ENCODE assay signal across 8 cellular contexts in the genomic region with DNA sequence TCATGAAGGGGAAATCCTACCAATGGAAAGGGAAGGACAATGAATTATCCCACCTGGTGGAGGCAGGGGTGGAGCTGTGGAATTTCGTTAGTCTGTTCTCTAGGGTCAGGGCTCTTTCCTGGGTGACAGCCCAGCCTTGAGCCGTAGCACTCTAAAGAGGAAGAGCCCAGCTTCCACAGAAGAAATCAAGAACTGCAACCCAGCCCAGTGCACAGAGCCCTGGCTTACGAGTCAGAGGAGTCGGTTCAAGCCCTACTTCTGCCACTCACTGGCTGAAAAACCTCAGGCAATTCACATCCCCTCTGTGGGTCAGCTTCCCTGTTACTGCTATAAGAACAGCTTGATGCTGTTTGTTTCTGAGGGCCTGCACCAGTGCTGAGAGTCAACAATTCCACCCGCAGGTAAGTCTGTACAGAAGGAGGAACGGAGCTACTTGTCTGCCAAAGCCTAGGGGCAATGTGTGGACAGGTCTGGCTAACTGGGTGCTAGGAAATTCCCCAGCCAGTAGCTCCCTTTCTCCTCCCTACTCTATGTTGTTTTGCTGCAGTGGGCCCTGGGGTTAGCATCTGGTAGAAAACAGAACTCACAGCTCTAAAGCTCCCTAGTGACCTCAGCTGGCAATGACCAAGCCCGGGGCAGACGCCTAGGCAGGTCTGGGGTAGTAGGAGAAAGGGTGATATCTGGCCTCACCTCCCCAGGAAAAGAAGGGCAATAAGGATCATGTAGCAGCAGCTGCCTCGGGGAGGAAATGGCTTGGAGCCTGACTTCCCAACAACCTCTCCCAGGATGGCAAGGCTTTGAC. TPM values are rescaled to one million over a fixed set of nuclear protein-coding genes. Genes with fewer than 3 reads are reported as not detected.
DNase-seq lines count a peak whose midpoint lies in the region; ATAC-seq and TF ChIP-seq lines count a peak whose summit lies in the region.

No MANE protein-coding gene starts in this region.

- no peaks in the 10 kb centered on the region for H3K27me3 Mint-ChIP-seq in activated CD8-positive, alpha-beta memory T cell treated with anti-CD3 and anti-CD28 coated beads, Interleukin-2, amount 10 ng/mL, durations not matched to agents 7 days and 5 days

- H3K9me3 Mint-ChIP-seq in activated CD8-positive, alpha-beta memory T cell treated with anti-CD3 and anti-CD28 coated beads, Interleukin-2, amount 10 ng/mL, durations not matched to agents 7 days and 5 days (ENCODE audit: low read depth): no peaks in the 10 kb centered on the region

- intact Hi-C loops in lower lobe of right lung (cut with DNase I): no loop called here

- H3K36me3 ChIP-seq in ACC112 (ENCODE audit: insufficient read depth, low read length) (no peaks in the 10 kb centered on the region), lower lobe of right lung (peaks cover 11% of the 10 kb centered on the region)

- no peaks in the 10 kb centered on the region for H3K9me3 ChIP-seq in lower lobe of right lung

- H3K27me3 ChIP-seq in ACC112 (ENCODE audit: insufficient read depth, low read length) (no peaks in the 10 kb centered on the region), lower lobe of right lung (ENCODE audit: low read depth) (no peaks in the 10 kb centered on the region)

- no peak overlapping the region for H3K4me3 Mint-ChIP-seq in activated CD8-positive, alpha-beta memory T cell treated with anti-CD3 and anti-CD28 coated beads, Interleukin-2, amount 10 ng/mL, durations not matched to agents 7 days and 5 days

- ATAC-seq in lower lobe of right lung (no peak), esophagus mucosa (no peak)
- no peak for ATAC-seq in activated CD8-positive, alpha-beta memory T cell treated with anti-CD3 and anti-CD28 coated beads, Interleukin-2, amount 10 ng/mL, durations not matched to agents 7 days and 5 days

- H3K4me3 ChIP-seq in ACC112 (ENCODE audit: low read depth, low read length) (peak overlapping the region; percentile 88), lower lobe of right lung (peak overlapping the region; percentile 79)

- H3K27ac ChIP-seq in ACC112 (ENCODE audit: low read depth, low read length) (peak overlapping the region; percentile 63), lower lobe of right lung (peak overlapping the region; percentile 90)

- DNase-seq in LHCN-M2 (ENCODE audit: low read depth) (peak; percentile 74), T47D (ENCODE audit: low read depth in 1 of 2, low spot score in 1 of 2) (peak; percentile 62 to 71), lower lobe of right lung (peak; percentile 57), NCI-H187 (lab: John Stamatoyannopoulos, UW) (no peak), retina (no peak)
- no peak for DNase-seq in activated CD8-positive, alpha-beta memory T cell treated with anti-CD3 and anti-CD28 coated beads, Interleukin-2, amount 10 ng/mL, durations not matched to agents 7 days and 5 days

- H3K4me1 ChIP-seq in ACC112 (ENCODE audit: control insufficient read depth, insufficient read depth, low read length, unreplicated experiment) (peaks cover 30% of the 10 kb centered on the region), lower lobe of right lung (peaks cover 48% of the 10 kb centered on the region)

- in situ Hi-C loops in T47D (cut with HindIII; ENCODE audit: low pct_unique_long_range_greater_than_20kb, low sequenced_read_pairs): no loop called here

- H2AFZ ChIP-seq in ACC112 (ENCODE audit: low read length, unreplicated experiment): no peak overlapping the region

- CTCF ChIA-PET in activated CD8-positive, alpha-beta memory T cell treated with anti-CD3 and anti-CD28 coated beads, Interleukin-2, amount 10 ng/mL, durations not matched to agents 7 days and 5 days (lab: Charles Lee): interaction anchor here (0.6 to 6.4 kb wide), 8 partner anchors 8 to 52 kb away, joined by 3 to 51 read pairs (median 6); a partner anchor contains a TSS

- no peak overlapping the region for H3K27ac Mint-ChIP-seq in activated CD8-positive, alpha-beta memory T cell treated with anti-CD3 and anti-CD28 coated beads, Interleukin-2, amount 10 ng/mL, durations not matched to agents 7 days and 5 days

- H3K79me2 ChIP-seq in ACC112 (ENCODE audit: control insufficient read depth, insufficient read depth, low read length, unreplicated experiment): peaks cover 47% of the 10 kb centered on the region

- H3K36me3 Mint-ChIP-seq in activated CD8-positive, alpha-beta memory T cell treated with anti-CD3 and anti-CD28 coated beads, Interleukin-2, amount 10 ng/mL, durations not matched to agents 7 days and 5 days: no peaks in the 10 kb centered on the region

- no peak for TF ChIP-seq CTCF in lower lobe of right lung (IDR thresholded peaks at IDR 0.05)

- H3K4me1 Mint-ChIP-seq in activated CD8-positive, alpha-beta memory T cell treated with anti-CD3 and anti-CD28 coated beads, Interleukin-2, amount 10 ng/mL, durations not matched to agents 7 days and 5 days: peaks cover 16% of the 10 kb centered on the region

RNA-seq across cellular contexts. Expression of a gene that starts 3.3 kb away (rescaled TPM):
- total RNA-seq in LHCN-M2 (2014; rRNA removed): 17.1 and 24.4 TPM in 2 replicates
- polyA plus RNA-seq in LHCN-M2 (2012): 32.8 TPM
- 22.6 TPM for total RNA-seq in lower lobe of right lung
- 6.8 TPM for total RNA-seq in esophagus mucosa
- 1 to 10 TPM; 1.8 to 1.9 TPM for total RNA-seq in activated CD8-positive, alpha-beta memory T cell treated with anti-CD3 and anti-CD28 coated beads, Interleukin-2, amount 10 ng/mL, durations not matched to agents 7 days and 5 days

RNA-seq across cellular contexts. Expression of a gene that starts 29.8 kb away (rescaled TPM):
- 54.7 and 56.0 TPM in 2 replicates for total RNA-seq in LHCN-M2 (2014; rRNA removed)
- 66.1 TPM for polyA plus RNA-seq in LHCN-M2 (2012)
- 36.5 TPM for total RNA-seq in lower lobe of right lung
- 12.1 TPM for total RNA-seq in esophagus mucosa
- total RNA-seq in activated CD8-positive, alpha-beta memory T cell treated with anti-CD3 and anti-CD28 coated beads, Interleukin-2, amount 10 ng/mL, durations not matched to agents 7 days and 5 days: 1 to 10 TPM; 2.8 to 3.0 TPM

RNA-seq across cellular contexts. Expression of a gene that starts 43.3 kb away (rescaled TPM):
- total RNA-seq in LHCN-M2 (2014; rRNA removed): 24.3 and 32.5 TPM in 2 replicates
- polyA plus RNA-seq in LHCN-M2 (2012): 22.0 TPM
- 29.7 TPM for total RNA-seq in lower lobe of right lung
- 13.0 TPM for total RNA-seq in esophagus mucosa
- 10 to 100 TPM; 10.5 to 13.2 TPM for total RNA-seq in activated CD8-positive, alpha-beta memory T cell treated with anti-CD3 and anti-CD28 coated beads, Interleukin-2, amount 10 ng/mL, durations not matched to agents 7 days and 5 days

RNA-seq across cellular contexts. Expression of a gene that starts 50.5 kb away (rescaled TPM):
- total RNA-seq in LHCN-M2 (2014; rRNA removed): 3.7 and 4.3 TPM in 2 replicates
- polyA plus RNA-seq in LHCN-M2 (2012): 16.0 TPM
- 5.4 TPM for total RNA-seq in lower lobe of right lung
- 1.9 TPM for total RNA-seq in esophagus mucosa
- total RNA-seq in activated CD8-positive, alpha-beta memory T cell treated with anti-CD3 and anti-CD28 coated beads, Interleukin-2, amount 10 ng/mL, durations not matched to agents 7 days and 5 days: 1 to 10 TPM; 1.9 to 2.1 TPM

RNA-seq across cellular contexts. Expression of a gene that starts 53.2 kb away (rescaled TPM):
- 23.7 and 25.3 TPM in 2 replicates for total RNA-seq in LHCN-M2 (2014; rRNA removed)
- 12.5 TPM for polyA plus RNA-seq in LHCN-M2 (2012)
- total RNA-seq in lower lobe of right lung: 28.3 TPM
- total RNA-seq in esophagus mucosa: 10.7 TPM
- 10 to 100 TPM; 31.4 to 32.8 TPM for total RNA-seq in activated CD8-positive, alpha-beta memory T cell treated with anti-CD3 and anti-CD28 coated beads, Interleukin-2, amount 10 ng/mL, durations not matched to agents 7 days and 5 days

Comparison
In these comparisons a context has a peak if more than half of its experiments do, and no peak if none do; other contexts are left out.
1. DNase-seq: peak in LHCN-M2 (single experiment), T47D (2 of 2) and lower lobe of right lung (single experiment); none in NCI-H187 (0 of 2), retina (single experiment) and activated CD8-positive, alpha-beta memory T cell treated with anti-CD3 and anti-CD28 coated beads, Interleukin-2, amount 10 ng/mL, durations not matched to agents 7 days and 5 days (single experiment).